14 cellular contexts compared by ENCODE assay signal in genomic region chr9:120378680-120379079, GRCh38.
DNase-seq lines count a peak whose midpoint lies in the region; ATAC-seq and TF ChIP-seq lines count a peak whose summit lies in the region.
"Had no signal": no experiment of that assay in that cellular context is flagged by ENCODE, and none has a peak within 500 bp of the region (broad histone marks: within the 10 kb centered on the region; RNA-seq: fewer than 3 reads in every experiment).

No MANE protein-coding gene starts in this region.

- H3K4ac ChIP-seq in trophoblast cell (ENCODE audit: low read depth, low read length): no peak overlapping the region

- H3K36me3 ChIP-seq in heart right ventricle (no peaks in the 10 kb centered on the region), trophoblast cell (ENCODE audit: control insufficient read depth in 1 of 2, insufficient read depth in 2 of 2, low read length in 2 of 2) (no peaks in the 10 kb centered on the region)
- H3K36me3 ChIP-seq: BLaER1, HAP-1 had no signal

- TF ChIP-seq CTCF in heart right ventricle (IDR thresholded peaks at IDR 0.05): no peak
- TF ChIP-seq CTCF in choroid plexus epithelial cell (conservative IDR thresholded peaks at IDR 0.05; ENCODE audit: low read depth, low read length): no peak

- peak; percentile 12 for DNase-seq in cardiac septum (ENCODE audit: low spot score)
- no peak for DNase-seq in heart right ventricle
- DNase-seq in choroid plexus epithelial cell (ENCODE audit: low read depth): peak; percentile 26
- no peak for DNase-seq in trophoblast cell
- no peak for DNase-seq in 8988T
- DNase-seq in activated CD4-positive, CD25-positive, alpha-beta regulatory T cell (lab: John Stamatoyannopoulos, UW): no peak
- no peak for DNase-seq in stimulated activated CD4-positive, alpha-beta T cell treated with anti-CD3 and anti-CD28 coated beads, Interleukin-15, amount 100 ng/mL, for 24 hours
- DNase-seq: CD4-positive, alpha-beta memory T cell; DMS153; DMS79; GDM1 had no signal

- no peak overlapping the region for H3K23ac ChIP-seq in trophoblast cell (ENCODE audit: low read length)

- H2AK5ac ChIP-seq in trophoblast cell (ENCODE audit: low read length): no peak overlapping the region

- 92 to 95% methylated on average over 5 of the region's 5 CpGs for WGBS in heart right ventricle, 2 donors
- no CpG with 5 or more reads among the region's 5 CpGs for WGBS in trophoblast cell (ENCODE audit: extremely low coverage, insufficient coverage, insufficient read length)

- no peak overlapping the region for H2BK12ac ChIP-seq in trophoblast cell (ENCODE audit: low read length)

- no peaks in the 10 kb centered on the region for H3K79me2 ChIP-seq in trophoblast cell (ENCODE audit: control insufficient read depth, insufficient read depth, low read length, poor library complexity)

- H4K8ac ChIP-seq in trophoblast cell (ENCODE audit: low read depth, low read length): no peak overlapping the region

- no peak overlapping the region for H3K4me2 ChIP-seq in trophoblast cell (ENCODE audit: low read length)
- H3K4me2 ChIP-seq: BLaER1 had no signal

- H3K27me3 ChIP-seq in heart right ventricle (no peaks in the 10 kb centered on the region), trophoblast cell (ENCODE audit: insufficient read depth, low read length) (no peaks in the 10 kb centered on the region)
- H3K27me3 ChIP-seq: BLaER1 had no signal

- no peak overlapping the region for H3K18ac ChIP-seq in trophoblast cell (ENCODE audit: low read length)

- no peak overlapping the region for H2BK5ac ChIP-seq in trophoblast cell (ENCODE audit: low read depth, low read length, poor library complexity)

- no peak overlapping the region for H2BK120ac ChIP-seq in trophoblast cell (ENCODE audit: insufficient read depth, low read length, poor library complexity)

- H3K4me1 ChIP-seq in heart right ventricle: no peaks in the 10 kb centered on the region
- no peaks in the 10 kb centered on the region for H3K4me1 ChIP-seq in trophoblast cell (ENCODE audit: control insufficient read depth in 1 of 2, insufficient read depth in 2 of 2, low read length in 2 of 2)
- H3K4me1 ChIP-seq: HAP-1 had no signal

- no peak overlapping the region for H3K27ac ChIP-seq in heart right ventricle
- H3K27ac ChIP-seq in trophoblast cell (ENCODE audit: low read depth, low read length): no peak overlapping the region
- H3K27ac ChIP-seq: BLaER1 had no signal

- intact Hi-C loops in cardiac septum (cut with DNase I) (no loop called here), heart right ventricle (cut with DNase I) (no loop called here)

- no peak overlapping the region for H3K9ac ChIP-seq in trophoblast cell (ENCODE audit: low read length)
- H3K9ac ChIP-seq: BLaER1 had no signal

- H3K4me3 ChIP-seq in heart right ventricle: no peak overlapping the region
- H3K4me3 ChIP-seq in choroid plexus epithelial cell (ENCODE audit: low read depth, low read length): no peak overlapping the region
- H3K4me3 ChIP-seq in trophoblast cell (ENCODE audit: low read depth, low read length): peak overlapping the region; percentile 42
- H3K4me3 ChIP-seq: BLaER1, HAP-1, K562 had no signal

- H3K9me3 ChIP-seq in heart right ventricle (peaks cover 0 to 21% (median 6%) of the 10 kb centered on the region in 11 donors), trophoblast cell (ENCODE audit: insufficient read depth, low read depth, low read length) (peaks cover 12% of the 10 kb centered on the region)
- H3K9me3 ChIP-seq: HAP-1 had no signal

- no peak for ATAC-seq in heart right ventricle
- ATAC-seq: K562 had no signal

- no peak overlapping the region for H3K14ac ChIP-seq in trophoblast cell (ENCODE audit: low read length)

- no peak overlapping the region for H2AFZ ChIP-seq in trophoblast cell (ENCODE audit: insufficient read depth, low read length, poor library complexity)

- H4K12ac ChIP-seq in trophoblast cell (ENCODE audit: low read depth, low read length): no peak overlapping the region

- no peak overlapping the region for H4K91ac ChIP-seq in trophoblast cell (ENCODE audit: low read depth, low read length)

- H3K79me1 ChIP-seq in trophoblast cell (ENCODE audit: low read length): no peaks in the 10 kb centered on the region

Comparison
In these comparisons a context has a peak if more than half of its experiments do, and no peak if none do; other contexts are left out.
1. DNase-seq: peak in cardiac septum (single experiment) and choroid plexus epithelial cell (single experiment); none in heart right ventricle (0 of 2), trophoblast cell (0 of 2), 8988T (single experiment), activated CD4-positive, CD25-positive, alpha-beta regulatory T cell (0 of 4) and stimulated activated CD4-positive, alpha-beta T cell treated with anti-CD3 and anti-CD28 coated beads, Interleukin-15, amount 100 ng/mL, for 24 hours (single experiment).